Comparison of ENCODE assay signal across 8 cellular contexts in the genomic region with DNA sequence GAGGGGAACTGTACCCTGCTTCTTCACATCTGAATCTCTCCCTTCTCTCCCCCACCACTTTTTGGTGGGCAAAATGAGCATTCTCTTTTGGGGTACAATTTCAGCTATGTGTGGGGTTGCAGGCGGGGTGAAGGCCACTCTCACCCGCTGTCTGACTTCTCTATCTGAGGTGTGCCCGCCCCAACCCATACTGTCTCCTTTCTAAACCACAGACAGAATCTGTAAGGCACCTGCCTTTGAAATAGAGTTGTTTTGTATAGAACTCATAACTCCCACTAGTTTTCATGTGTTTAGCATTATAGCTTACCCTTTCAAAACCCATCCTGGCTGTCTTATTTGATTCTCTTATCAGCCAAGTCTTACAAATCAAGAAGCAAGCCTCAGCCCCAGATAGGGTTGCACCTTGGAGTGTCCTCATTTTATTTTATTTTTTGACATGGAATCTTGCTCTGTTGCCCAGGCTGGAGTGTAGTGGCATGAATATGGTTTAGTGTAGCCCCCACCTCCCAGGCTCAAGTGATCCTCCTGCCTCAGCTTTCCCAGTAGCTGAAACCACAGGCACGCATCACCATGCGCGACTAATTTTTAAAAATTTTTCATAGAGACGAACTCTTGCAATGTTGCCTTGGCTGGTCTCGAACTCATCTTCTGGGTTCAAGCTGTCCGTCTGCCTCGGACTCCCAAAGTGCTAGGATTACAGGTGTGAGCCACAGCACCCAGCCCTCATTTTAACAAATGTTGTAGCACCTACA. TPM values are rescaled to one million over a fixed set of nuclear protein-coding genes. Genes with fewer than 3 reads are reported as not detected.
DNase-seq lines count a peak whose midpoint lies in the region; ATAC-seq, FAIRE-seq and TF ChIP-seq lines count a peak whose summit lies in the region.

No MANE protein-coding gene starts in this region.

- TF ChIP-seq POLR2A in GM12892 (IDR thresholded peaks at IDR 0.05; ENCODE audit: low read depth, low read length): no peak

- peaks cover 98% of the 10 kb centered on the region for H3K4me1 ChIP-seq in BLaER1

- peak overlapping the region; percentile 91 for H3K27ac Mint-ChIP-seq in mesothelial cell of epicardium

- no peak overlapping the region for H3K4me3 Mint-ChIP-seq in mesothelial cell of epicardium

- TF ChIP-seq CTCF in mesothelial cell of epicardium (IDR thresholded peaks at IDR 0.05; ENCODE audit: unreplicated experiment): no peak

- peak overlapping the region; percentile 61 for H3K4me3 ChIP-seq in BLaER1

- H3K9me3 ChIP-seq in BLaER1: no peaks in the 10 kb centered on the region

- H4K20me1 ChIP-seq in BLaER1: peaks cover 36% of the 10 kb centered on the region

- H3K27me3 Mint-ChIP-seq in mesothelial cell of epicardium (ENCODE audit: low read depth): no peaks in the 10 kb centered on the region

- peaks cover 87% of the 10 kb centered on the region for H3K4me1 Mint-ChIP-seq in mesothelial cell of epicardium

- no peaks in the 10 kb centered on the region for H3K27me3 ChIP-seq in BLaER1

- peak; percentile 39 for ATAC-seq in HG02938 (IDR thresholded peaks at IDR 0.05; ENCODE audit: unreplicated experiment)

- H3K36me3 Mint-ChIP-seq in mesothelial cell of epicardium: peaks cover 3% of the 10 kb centered on the region

- FAIRE-seq in frontal cortex (lab: Jason Lieb, UNC) (no peak), GM12892 (lab: Jason Lieb, UNC) (no peak)

- H3K9me3 Mint-ChIP-seq in mesothelial cell of epicardium: no peaks in the 10 kb centered on the region

- peak overlapping the region; percentile 96 for H3K27ac ChIP-seq in BLaER1

- H3K9ac ChIP-seq in BLaER1: peak overlapping the region; percentile 87

- peak; percentile 82 for DNase-seq in activated effector memory CD4-positive, alpha-beta T cell treated with anti-CD3 and anti-CD28 coated beads, Interleukin-2, amount 50 U/mL, for 16 hours
- no peak for DNase-seq in mesothelial cell of epicardium (ENCODE audit: low spot score in 2 of 2, unreplicated experiment in 2 of 2)
- no peak for DNase-seq in frontal cortex (ENCODE audit: low spot score in 2 of 2)
- no peak for DNase-seq in GM12892 (ENCODE audit: insufficient read length)
- no peak for DNase-seq in NCI-H2107 (lab: John Stamatoyannopoulos, UW)
- DNase-seq in hypothalamus (lab: John Stamatoyannopoulos, UW): no peak

- peaks cover 27% of the 10 kb centered on the region for H3K36me3 ChIP-seq in BLaER1

- H3K4me2 ChIP-seq in BLaER1: peak overlapping the region; percentile 96

RNA-seq across cellular contexts. Expression of gene TSPAN14, which starts 11.9 kb away (rescaled TPM):
- 106 to 113 TPM (median 109 TPM) in 3 replicates for total RNA-seq in mesothelial cell of epicardium
- total RNA-seq in frontal cortex: 17.9 TPM
- polyA plus RNA-seq in GM12892 (2012; ENCODE audit: missing spikeins): 12.1 TPM

RNA-seq across cellular contexts. Expression of gene PRXL2A, which starts 57.7 kb away (rescaled TPM):
- total RNA-seq in mesothelial cell of epicardium (93.9 to 101 TPM (median 97.0 TPM) in 3 replicates), frontal cortex (80.3 TPM)
- polyA plus RNA-seq in GM12892 (2012; ENCODE audit: missing spikeins): 25.5 TPM
